ENCODE assay signal across 19 cellular contexts in genomic region chr1:205676002-205676401, GRCh38. TPM values are rescaled to one million over a fixed set of nuclear protein-coding genes. Genes with fewer than 3 reads are reported as not detected.
DNase-seq lines count a peak whose midpoint lies in the region; ATAC-seq, FAIRE-seq and TF ChIP-seq lines count a peak whose summit lies in the region.
"Had no signal": no experiment of that assay in that cellular context is flagged by ENCODE, and none has a peak within 500 bp of the region (broad histone marks: within the 10 kb centered on the region; RNA-seq: fewer than 3 reads in every experiment).

No MANE protein-coding gene starts in this region.

- no peaks in the 10 kb centered on the region for H3K36me3 Mint-ChIP-seq in brain
- no peaks in the 10 kb centered on the region for H3K36me3 Mint-ChIP-seq in T-cell
- H3K36me3 Mint-ChIP-seq: activated CD4-positive, alpha-beta memory T cell treated with anti-CD3 and anti-CD28 coated beads for 36 hours; mesothelial cell of epicardium had no signal

- intact Hi-C loops in HepG2 (cut with micrococcal nuclease; ENCODE audit: unreplicated experiment) = loop anchor here (2.0 kb wide), 1 partner anchor 385 kb away; no protein-coding TSS in a partner anchor

- peaks cover 8% of the 10 kb centered on the region for H3K27me3 Mint-ChIP-seq in brain
- peaks cover 13% of the 10 kb centered on the region in 2 donors for H3K27me3 Mint-ChIP-seq in T-cell

- no peak for TF ChIP-seq RAD21 in HepG2 (CRISPR knock-in tag; IDR thresholded peaks at IDR 0.05)

- peak overlapping the region in 3 of 5 experiments; percentile 59 to 79 (median 62) for H3K27ac Mint-ChIP-seq in brain
- H3K27ac Mint-ChIP-seq in T-cell = no peak overlapping the region
- H3K27ac Mint-ChIP-seq: activated CD4-positive, alpha-beta memory T cell treated with anti-CD3 and anti-CD28 coated beads for 36 hours; CD4-positive, alpha-beta T cell; mesothelial cell of epicardium had no signal

- TF ChIP-seq POLR2A in HepG2 (IDR thresholded peaks at IDR 0.05; ENCODE audit: insufficient read depth in 1 of 2, low read depth in 2 of 2, low read length in 2 of 2) (peak in 1 of 2 experiments; percentile 13; a peak in 1 of 4 replicates), gastroesophageal sphincter (IDR thresholded peaks at IDR 0.05) (no peak)

- H3K4me3 ChIP-seq in H7 (ENCODE audit: insufficient read depth, low read depth, low read length) (no peak overlapping the region), HepG2 (replicated peaks in 1 of 3; ENCODE audit: insufficient read depth in 1 of 3, low read depth in 2 of 3, low read length in 3 of 3) (peak overlapping the region in 2 of 3 experiments; percentile 11 to 45; a peak in 1 of 6 replicates), skeletal muscle tissue (ENCODE audit: low read length in 3 of 3) (no peak overlapping the region), gastroesophageal sphincter (no peak overlapping the region)
- H3K4me3 ChIP-seq: adrenal gland, thoracic aorta had no signal

- in situ Hi-C loops in HepG2 (cut with HindIII; ENCODE audit: extremely low pct_ligation_motif_present, low pct_unique_long_range_greater_than_20kb) = no loop called here

- peak overlapping the region; percentile 44 for H3K27ac ChIP-seq in HepG2 (ENCODE audit: extremely low read length, insufficient read depth, low read length)
- H3K27ac ChIP-seq in skeletal muscle tissue (ENCODE audit: low read depth, low read length) = peak overlapping the region; percentile 81
- no peak overlapping the region for H3K27ac ChIP-seq in gastroesophageal sphincter
- H3K27ac ChIP-seq: adrenal gland had no signal

- H3K27me3 ChIP-seq in H7 (ENCODE audit: control insufficient read depth, insufficient read depth, low read length) (peaks cover 2% of the 10 kb centered on the region), HepG2 (ENCODE audit: control insufficient read depth in 1 of 2, insufficient read depth in 2 of 2, low read length in 2 of 2) (no peaks in the 10 kb centered on the region; a peak in 1 of 5 replicates), skeletal muscle tissue (ENCODE audit: control insufficient read depth in 3 of 3, insufficient read depth in 3 of 3, low read length in 3 of 3) (peaks cover 0 to 6% (median 5%) of the 10 kb centered on the region in 3 donors), gastroesophageal sphincter (peaks cover 11% of the 10 kb centered on the region)
- H3K27me3 ChIP-seq: adrenal gland had no signal

- H2AFZ ChIP-seq in HepG2 (ENCODE audit: low read length) = no peak overlapping the region

- H3K9ac ChIP-seq in HepG2 (ENCODE audit: insufficient read depth, low read depth, low read length) (no peak overlapping the region; the same call in 1 of the 2 replicates), skeletal muscle tissue (ENCODE audit: low read depth in 1 of 3, low read length in 3 of 3) (peak overlapping the region in 1 of 3 donors; percentile 3)

- BruUV-seq in HepG2 (replicated peaks; lab: Mats Ljungman, UMichigan) = no TSS peak

- H3K4me1 ChIP-seq in HepG2 (ENCODE audit: insufficient read depth, low read length) = peaks cover 85% of the 10 kb centered on the region
- H3K4me1 ChIP-seq in skeletal muscle tissue (ENCODE audit: control insufficient read depth in 3 of 3, insufficient read depth in 3 of 3, low read length in 3 of 3) = peaks cover 14 to 57% (median 46%) of the 10 kb centered on the region in 3 donors
- H3K4me1 ChIP-seq in gastroesophageal sphincter = peaks cover 0 to 21% (median 14%) of the 10 kb centered on the region in 3 donors

- TF ChIP-seq EP300 in HepG2 (IDR thresholded peaks at IDR 0.05; ENCODE audit: low read depth in 2 of 2, low read length in 2 of 2) = peak; percentile 53 to 79; a peak in 3 of 4 replicates
- TF ChIP-seq EP300 in HepG2 (CRISPR knock-in tag; IDR thresholded peaks at IDR 0.05; ENCODE audit: borderline replicate concordance) = 0 out of 2 replicates have a peak, but pooled peaks have one; percentile 18
- TF ChIP-seq EP300 in gastroesophageal sphincter (IDR thresholded peaks at IDR 0.05) = no peak

- FAIRE-seq in HepG2 (lab: Jason Lieb, UNC) = peak; percentile 71
- FAIRE-seq: bronchial epithelial cell, kidney had no signal

- H3K4me1 Mint-ChIP-seq in brain (peaks cover 68% of the 10 kb centered on the region), T-cell (peaks cover 11 to 13% (median 13%) of the 10 kb centered on the region in 3 donors)

- 8% methylated on average over 3 of the region's 5 CpGs for WGBS in HepG2 (ENCODE audit: low lambda C conversion rate)
- WGBS in gastroesophageal sphincter (ENCODE audit: low coverage in 1 of 2), 2 donors = 100% methylated on average over 1 of the region's 5 CpGs

- H3K9me3 ChIP-seq in HepG2 (ENCODE audit: low read length) (no peaks in the 10 kb centered on the region), skeletal muscle tissue (ENCODE audit: control insufficient read depth in 3 of 3, low read length in 3 of 3) (no peaks in the 10 kb centered on the region), gastroesophageal sphincter (no peaks in the 10 kb centered on the region)
- H3K9me3 ChIP-seq: adrenal gland, thoracic aorta had no signal

- peak overlapping the region; percentile 59 for H3K4me2 ChIP-seq in HepG2 (ENCODE audit: low read depth, low read length)

- TF ChIP-seq CTCF in brain (conservative IDR thresholded peaks at IDR 0.05) (no peak), HepG2 (CRISPR knock-in tag; IDR thresholded peaks at IDR 0.05) (peak; percentile 18; the same call in 1 of the 2 replicates), gastroesophageal sphincter (IDR thresholded peaks at IDR 0.05) (no peak)

- CTCF ChIA-PET in HepG2 (lab: Yijun Ruan, JAX; ENCODE audit: low intra/inter-chr PET ratio, low total read pairs) (no interaction called here), T-cell (lab: Charles Lee) (no interaction called here)

- H3K36me3 ChIP-seq in H7 (replicated peaks; ENCODE audit: control insufficient read depth, insufficient read depth, low read length) (no peaks in the 10 kb centered on the region), HepG2 (replicated peaks in 1 of 2; ENCODE audit: control insufficient read depth in 1 of 2, insufficient read depth in 2 of 2, low read length in 2 of 2) (no peaks in the 10 kb centered on the region; a peak in 1 of 5 replicates), skeletal muscle tissue (ENCODE audit: control insufficient read depth in 3 of 3, insufficient read depth in 3 of 3, low read length in 3 of 3) (no peaks in the 10 kb centered on the region), gastroesophageal sphincter (no peaks in the 10 kb centered on the region)
- H3K36me3 ChIP-seq: adrenal gland, thoracic aorta had no signal

- DNase-seq in H7 (peak; percentile 18), HepG2 (ENCODE audit: low spot score) (peak; percentile 78), HK-2 (ENCODE audit: unreplicated experiment) (no peak), T-cell (no peak), ureter (ENCODE audit: low spot score) (no peak)
- DNase-seq: activated CD4-positive, alpha-beta memory T cell treated with anti-CD3 and anti-CD28 coated beads for 36 hours; adrenal gland; CD4-positive, alpha-beta T cell; foreskin fibroblast; KG1; kidney; NCI-H345; T-helper 2 cell had no signal

- H3K4me3 Mint-ChIP-seq in brain = peak overlapping the region in 1 of 5 experiments; percentile 8
- no peak overlapping the region for H3K4me3 Mint-ChIP-seq in T-cell
- H3K4me3 Mint-ChIP-seq: activated CD4-positive, alpha-beta memory T cell treated with anti-CD3 and anti-CD28 coated beads for 36 hours; CD4-positive, alpha-beta T cell; mesothelial cell of epicardium had no signal

- H3K79me2 ChIP-seq in HepG2 (ENCODE audit: insufficient read depth, low read length) = no peaks in the 10 kb centered on the region

- ATAC-seq in HepG2 = peak; percentile 65
- no peak for ATAC-seq in T-cell (replicated peaks in 1 of 4)
- ATAC-seq in gastroesophageal sphincter = no peak

- POLR2A ChIA-PET in HepG2 (lab: Yijun Ruan, JAX) (interaction anchor here (0.8 to 1.0 kb wide), 3 partner anchors 33 to 226 kb away, joined by 3 to 7 read pairs (median 4); partner anchors contain the start of gene ELK4), T-cell (lab: Charles Lee) (interaction anchor here in 1 of 2 donors (0.5 kb wide), 1 partner anchor 132 kb away, joined by 8 read pairs; no protein-coding TSS in a partner anchor)

- no peaks in the 10 kb centered on the region for H4K20me1 ChIP-seq in HepG2 (ENCODE audit: insufficient read depth, low read length)

- H3K9me3 Mint-ChIP-seq in brain (no peaks in the 10 kb centered on the region), T-cell (no peaks in the 10 kb centered on the region)
- H3K9me3 Mint-ChIP-seq: activated CD4-positive, alpha-beta memory T cell treated with anti-CD3 and anti-CD28 coated beads for 36 hours; CD4-positive, alpha-beta T cell; mesothelial cell of epicardium had no signal

RNA-seq across cellular contexts. Expression of gene SLC45A3, which starts 4.3 kb away (rescaled TPM):
- total RNA-seq in H7 (2014; rRNA removed; shearing (Covaris generic)) = 19.2 and 20.7 TPM in 2 replicates
- polyA plus RNA-seq in brain (ENCODE audit: insufficient read depth, low read depth, low replicate concordance) = 16.4 TPM
- 1.9 and 3.4 TPM in 2 replicates for total RNA-seq in HepG2 (2016; rRNA removed; fragmentation: Illumina TruSeq; extraction: Trizol)
- total RNA-seq in HepG2 (2016; cell fraction: cytosol; rRNA removed; fragmentation: Illumina TruSeq; extraction: Trizol; ENCODE audit: low read depth) = 0.97 and 1.2 TPM in 2 replicates
- 1.8 and 4.0 TPM in 2 replicates for total RNA-seq in HepG2 (2016; cell fraction: insoluble cytoplasmic fraction; rRNA removed; fragmentation: Illumina TruSeq; extraction: Trizol)
- 2.7 and 3.3 TPM in 2 replicates for total RNA-seq in HepG2 (2016; cell fraction: membrane; rRNA removed; fragmentation: Illumina TruSeq; extraction: Trizol)
- 2.3 and 3.7 TPM in 2 replicates for total RNA-seq in HepG2 (2016; cell fraction: nucleus; rRNA removed; fragmentation: Illumina TruSeq; extraction: Trizol)
- 4.1 and 7.3 TPM in 2 replicates for polyA plus RNA-seq in HepG2 (2011; rRNA removed)
- 4.4 TPM in 2 replicates for polyA plus RNA-seq in HepG2 (2011; cell fraction: cytosol; rRNA removed)
- polyA plus RNA-seq in HepG2 (2011; cell fraction: nucleus; rRNA removed) = 7.3 and 8.6 TPM in 2 replicates
- polyA plus RNA-seq in HepG2 (2012) = 4.0 and 4.7 TPM in 2 replicates
- polyA plus RNA-seq in HepG2 (2016; cell fraction: cytosol; fragmentation: Illumina TruSeq; extraction: Trizol; ENCODE audit: low read depth) = 0.65 and 0.73 TPM in 2 replicates
- 2.0 and 2.1 TPM in 2 replicates for polyA plus RNA-seq in HepG2 (2016; cell fraction: insoluble cytoplasmic fraction; fragmentation: Illumina TruSeq; extraction: Trizol; ENCODE audit: low read depth)
- polyA plus RNA-seq in HepG2 (2016; cell fraction: membrane; fragmentation: Illumina TruSeq; extraction: Trizol; ENCODE audit: low read depth) = 2.1 TPM in 2 replicates
- polyA plus RNA-seq in HepG2 (2016; cell fraction: nucleus; fragmentation: Illumina TruSeq; extraction: Trizol; ENCODE audit: insufficient read depth, low read depth) = 5.1 and 6.0 TPM in 2 replicates
- polyA minus RNA-seq in HepG2 (2011; rRNA and poly(A)+ RNA removed; ENCODE audit: low replicate concordance) = 1.8 and 9.9 TPM in 2 replicates
- 3.3 and 3.4 TPM in 2 replicates for polyA minus RNA-seq in HepG2 (2011; cell fraction: cytosol; rRNA and poly(A)+ RNA removed)
- polyA minus RNA-seq in HepG2 (2011; cell fraction: nucleus; rRNA and poly(A)+ RNA removed) = 2.5 and 2.7 TPM in 2 replicates
- total RNA-seq in skeletal muscle tissue = 2.1 TPM
- 1 to 10 TPM in 2 of 5 donors, under 1 TPM in 3; 0.35 to 2.1 (median 0.75) TPM for total RNA-seq in T-cell
- 3.7 TPM for total RNA-seq in ureter
- total RNA-seq in gastroesophageal sphincter = 1 to 10 TPM in 3 of 4 donors, under 1 TPM in 1; 0.84 to 1.3 (median 1.1) TPM

RNA-seq across cellular contexts. Expression of gene ELK4, which starts 44.2 kb away (rescaled TPM):
- total RNA-seq in H7 (2014; rRNA removed; shearing (Covaris generic)) = 13.0 and 20.1 TPM in 2 replicates
- polyA plus RNA-seq in brain (ENCODE audit: insufficient read depth, low read depth, low replicate concordance) = 1.8 TPM
- 13.1 and 15.0 TPM in 2 replicates for total RNA-seq in HepG2 (2016; rRNA removed; fragmentation: Illumina TruSeq; extraction: Trizol)
- total RNA-seq in HepG2 (2016; cell fraction: cytosol; rRNA removed; fragmentation: Illumina TruSeq; extraction: Trizol; ENCODE audit: low read depth) = 17.4 and 18.2 TPM in 2 replicates
- total RNA-seq in HepG2 (2016; cell fraction: insoluble cytoplasmic fraction; rRNA removed; fragmentation: Illumina TruSeq; extraction: Trizol) = 12.5 and 14.4 TPM in 2 replicates
- total RNA-seq in HepG2 (2016; cell fraction: membrane; rRNA removed; fragmentation: Illumina TruSeq; extraction: Trizol) = 27.6 and 35.3 TPM in 2 replicates
- total RNA-seq in HepG2 (2016; cell fraction: nucleus; rRNA removed; fragmentation: Illumina TruSeq; extraction: Trizol) = 14.7 and 15.8 TPM in 2 replicates
- 6.8 and 8.3 TPM in 2 replicates for polyA plus RNA-seq in HepG2 (2011; rRNA removed)
- polyA plus RNA-seq in HepG2 (2011; cell fraction: cytosol; rRNA removed) = 2.3 and 3.5 TPM in 2 replicates
- polyA plus RNA-seq in HepG2 (2011; cell fraction: nucleus; rRNA removed) = 11.0 and 12.1 TPM in 2 replicates
- polyA plus RNA-seq in HepG2 (2012) = 9.9 and 11.2 TPM in 2 replicates
- 9.0 and 9.8 TPM in 2 replicates for polyA plus RNA-seq in HepG2 (2016; cell fraction: cytosol; fragmentation: Illumina TruSeq; extraction: Trizol; ENCODE audit: low read depth)
- 12.2 TPM in 2 replicates for polyA plus RNA-seq in HepG2 (2016; cell fraction: insoluble cytoplasmic fraction; fragmentation: Illumina TruSeq; extraction: Trizol; ENCODE audit: low read depth)
- polyA plus RNA-seq in HepG2 (2016; cell fraction: membrane; fragmentation: Illumina TruSeq; extraction: Trizol; ENCODE audit: low read depth) = 15.0 TPM in 2 replicates
- 20.1 and 20.3 TPM in 2 replicates for polyA plus RNA-seq in HepG2 (2016; cell fraction: nucleus; fragmentation: Illumina TruSeq; extraction: Trizol; ENCODE audit: insufficient read depth, low read depth)
- polyA minus RNA-seq in HepG2 (2011; rRNA and poly(A)+ RNA removed; ENCODE audit: low replicate concordance) = 12.0 and 30.8 TPM in 2 replicates
- 11.9 and 12.8 TPM in 2 replicates for polyA minus RNA-seq in HepG2 (2011; cell fraction: cytosol; rRNA and poly(A)+ RNA removed)
- polyA minus RNA-seq in HepG2 (2011; cell fraction: nucleus; rRNA and poly(A)+ RNA removed) = 21.0 and 22.3 TPM in 2 replicates
- 13.6 TPM for total RNA-seq in skeletal muscle tissue
- total RNA-seq in T-cell = 100 to 1,000 TPM; 131 to 185 (median 173) TPM
- 88.7 TPM for total RNA-seq in ureter
- 10 to 100 TPM; 23.2 to 24.6 (median 23.6) TPM for total RNA-seq in gastroesophageal sphincter

Comparison
In these comparisons a context has a peak if more than half of its experiments do, and no peak if none do; other contexts are left out.
1. DNase-seq: peak in H7 (single experiment) and HepG2 (single experiment); none in HK-2 (single experiment), T-cell (0 of 34) and ureter (single experiment).
2. H3K4me3 ChIP-seq: peak in HepG2 (2 of 3); none in H7 (single experiment), skeletal muscle tissue (0 of 3) and gastroesophageal sphincter (0 of 2).
3. H3K27ac Mint-ChIP-seq: peak in brain (3 of 5); none in T-cell (0 of 2).
4. H3K27ac ChIP-seq: peak in HepG2 (single experiment) and skeletal muscle tissue (single experiment); none in gastroesophageal sphincter (0 of 4).